31 cellular contexts compared by ENCODE assay signal in genomic region chr6:157546366-157546765, GRCh38.
"Had no signal": no experiment of that assay in that cellular context is flagged by ENCODE, and none has a peak within 500 bp of the region (broad histone marks: within the 10 kb centered on the region; RNA-seq: fewer than 3 reads in every experiment).

No MANE protein-coding gene starts in this region.

- H3K36me3 Mint-ChIP-seq: activated naive CD4-positive, alpha-beta T cell treated with anti-CD3 and anti-CD28 coated beads, Interleukin-2, amount 50 U/mL, for 24 hours had no signal

- H3K27ac Mint-ChIP-seq: activated CD4-positive, alpha-beta T cell treated with anti-CD3 and anti-CD28 coated beads for 36 hours; activated CD4-positive, alpha-beta T cell treated with anti-CD3 and anti-CD28 coated beads, Interleukin-2, amount 10 ng/mL, durations not matched to agents 7 days and 5 days; activated CD8-positive, alpha-beta T cell treated with anti-CD3 and anti-CD28 coated beads, Interleukin-2, amount 10 ng/mL, durations not matched to agents 7 days and 5 days; activated naive CD4-positive, alpha-beta T cell treated with anti-CD3 and anti-CD28 coated beads, Interleukin-2, amount 50 U/mL, for 24 hours; activated naive CD8-positive, alpha-beta T cell treated with anti-CD3 and anti-CD28 coated beads, Interleukin-2, amount 10 ng/mL, durations not matched to agents 7 days and 5 days; activated T-cell treated with anti-CD3 and anti-CD28 coated beads, Interleukin-2, amount 50 U/mL, for 24 hours; activated T-helper 2 cell treated with anti-CD3 and anti-CD28 coated beads, Interferon-gamma antibody, Interleukin-2, Interleukin-4, amounts not matched to agents 10 μg/mL and 5 μg/mL and 100 μg/mL, durations not matched to agents 14 hours and 24 hours and 36 hours; T-helper 1 cell treated with Interleukin-12 subunit alpha and Interleukin-12 subunit beta and Interleukin-4 antibody, amounts not matched to agents 30 μg/mL and 1 μg/mL, for 36 hours; T-helper 2 cell treated with Interferon-gamma antibody and Interleukin-4, amounts not matched to agents 5 μg/mL and 100 μg/mL, for 36 hours had no signal

- H3K36me3 ChIP-seq: MG63 had no signal

- H3K4me3 ChIP-seq: ascending aorta, MG63, SJSA1 had no signal

- H3K27me3 ChIP-seq: ascending aorta, MG63, SJSA1 had no signal

- H3K27ac ChIP-seq: ascending aorta, SJSA1 had no signal

- H3K4me1 ChIP-seq: ascending aorta had no signal

- ATAC-seq: activated CD4-positive, alpha-beta T cell treated with anti-CD3 and anti-CD28 coated beads for 36 hours; activated CD4-positive, CD25-positive, alpha-beta regulatory T cell treated with anti-CD3 and anti-CD28 coated beads, Interleukin-2, amount 50 U/mL, for 24 hours; activated CD8-positive, alpha-beta T cell treated with anti-CD3 and anti-CD28 coated beads, Interleukin-2, amount 10 ng/mL, durations not matched to agents 7 days and 5 days; Panc1 had no signal

- H3K9me3 ChIP-seq: ascending aorta, MG63, SJSA1, SK-N-SH had no signal

- H3K9me3 Mint-ChIP-seq: activated naive CD4-positive, alpha-beta T cell treated with anti-CD3 and anti-CD28 coated beads, Interleukin-2, amount 50 U/mL, for 24 hours; activated T-cell treated with anti-CD3 and anti-CD28 coated beads, Interleukin-2, amount 50 U/mL, for 24 hours; activated T-helper 2 cell treated with anti-CD3 and anti-CD28 coated beads, Interferon-gamma antibody, Interleukin-2, Interleukin-4, amounts not matched to agents 10 μg/mL and 5 μg/mL and 100 μg/mL, durations not matched to agents 14 hours and 24 hours and 36 hours; T-helper 1 cell treated with Interleukin-12 subunit alpha and Interleukin-12 subunit beta and Interleukin-4 antibody, amounts not matched to agents 30 μg/mL and 1 μg/mL, for 36 hours; T-helper 2 cell treated with Interferon-gamma antibody and Interleukin-4, amounts not matched to agents 5 μg/mL and 100 μg/mL, for 36 hours had no signal

- DNase-seq: activated CD4-positive, alpha-beta T cell treated with anti-CD3 and anti-CD28 coated beads for 36 hours; activated CD4-positive, alpha-beta T cell treated with anti-CD3 and anti-CD28 coated beads, Interleukin-2, amount 10 ng/mL, durations not matched to agents 7 days and 5 days; activated CD4-positive, alpha-beta T cell treated with anti-CD3 and anti-CD28 coated beads, Interleukin-2, amount 50 U/mL, for 48 hours; activated gamma-delta T cell; activated naive CD4-positive, alpha-beta T cell treated with Interleukin-2 at 50 U/mL for 16 hours; activated naive CD8-positive, alpha-beta T cell treated with anti-CD3 and anti-CD28 coated beads, Interleukin-2, amount 10 ng/mL, durations not matched to agents 7 days and 5 days; activated T-cell treated with anti-CD3 and anti-CD28 coated beads, Interleukin-2, amount 50 U/mL, for 24 hours; amygdala; central memory CD4-positive, alpha-beta T cell; Kasumi-1; KG1; MG63; NCI-H1048; NCI-H1105 treated with DMSO at 0.1 percent for 48 hours; NCI-H1436; NCI-H1694 treated with DMSO at 0.1 percent for 48 hours; NCI-H2029; NCI-H345; NCI-H524 treated with DMSO at 0.1 percent for 48 hours; SHP77 treated with DMSO at 0.1 percent for 48 hours; SK-N-SH had no signal

- H3K27me3 Mint-ChIP-seq: activated CD4-positive, alpha-beta T cell treated with anti-CD3 and anti-CD28 coated beads, Interleukin-2, amount 10 ng/mL, durations not matched to agents 7 days and 5 days; activated naive CD4-positive, alpha-beta T cell treated with anti-CD3 and anti-CD28 coated beads, Interleukin-2, amount 50 U/mL, for 24 hours; activated T-cell treated with anti-CD3 and anti-CD28 coated beads, Interleukin-2, amount 50 U/mL, for 24 hours had no signal

- H3K4me3 Mint-ChIP-seq: activated CD4-positive, alpha-beta T cell treated with anti-CD3 and anti-CD28 coated beads for 36 hours; activated CD4-positive, alpha-beta T cell treated with anti-CD3 and anti-CD28 coated beads, Interleukin-2, amount 10 ng/mL, durations not matched to agents 7 days and 5 days; activated CD8-positive, alpha-beta T cell treated with anti-CD3 and anti-CD28 coated beads, Interleukin-2, amount 10 ng/mL, durations not matched to agents 7 days and 5 days; activated naive CD4-positive, alpha-beta T cell treated with anti-CD3 and anti-CD28 coated beads, Interleukin-2, amount 50 U/mL, for 24 hours; activated naive CD8-positive, alpha-beta T cell treated with anti-CD3 and anti-CD28 coated beads, Interleukin-2, amount 10 ng/mL, durations not matched to agents 7 days and 5 days; activated T-cell treated with anti-CD3 and anti-CD28 coated beads, Interleukin-2, amount 50 U/mL, for 24 hours; brain; T-helper 1 cell treated with Interleukin-12 subunit alpha and Interleukin-12 subunit beta and Interleukin-4 antibody, amounts not matched to agents 30 μg/mL and 1 μg/mL, for 36 hours; T-helper 2 cell treated with Interferon-gamma antibody and Interleukin-4, amounts not matched to agents 5 μg/mL and 100 μg/mL, for 36 hours had no signal
